In genomic region chr2:57209799-57210198, GRCh38 we compare ENCODE assay signal across 10 cellular contexts.
"Had no signal": no experiment of that assay in that cellular context is flagged by ENCODE, and none has a peak within 500 bp of the region (broad histone marks: within the 10 kb centered on the region; RNA-seq: fewer than 3 reads in every experiment).

No MANE protein-coding gene starts in this region.

- H3K9me3 ChIP-seq: HAP-1 had no signal

- H3K9me3 Mint-ChIP-seq: HFFc6 had no signal

- H3K36me3 Mint-ChIP-seq: IgD-negative memory B cell had no signal

- H3K27ac ChIP-seq: GM23248, HL-60 had no signal

- H3K4me1 ChIP-seq: HAP-1 had no signal

- H3K9ac ChIP-seq: GM23248 had no signal

- H3K27me3 Mint-ChIP-seq: IgD-negative memory B cell had no signal

- H3K4me1 Mint-ChIP-seq: IgD-negative memory B cell had no signal

- DNase-seq: GM23248, GOT3, H7, HFFc6, KBM-7 had no signal

- H3K36me3 ChIP-seq: HAP-1 had no signal

- ATAC-seq: HCT116, HepG2 had no signal

- H2AFZ ChIP-seq: GM23248 had no signal

- H3K4me3 Mint-ChIP-seq: HFFc6, IgD-negative memory B cell had no signal

- H3K4me3 ChIP-seq: GM23248, HAP-1 had no signal

- H3K27ac Mint-ChIP-seq: HFFc6, IgD-negative memory B cell had no signal
